ENCODE assay signal across 17 cellular contexts in genomic region chr2:40062381-40062780, GRCh38.
DNase-seq lines count a peak whose midpoint lies in the region; ATAC-seq and TF ChIP-seq lines count a peak whose summit lies in the region.
"Had no signal": no experiment of that assay in that cellular context is flagged by ENCODE, and none has a peak within 500 bp of the region (broad histone marks: within the 10 kb centered on the region; RNA-seq: fewer than 3 reads in every experiment).

No MANE protein-coding gene starts in this region.

- H3K4me2 ChIP-seq in IMR-90 (ENCODE audit: low read depth, low read length) (no peak overlapping the region), neuronal stem cell (ENCODE audit: insufficient read depth, low read length, poor library complexity, severe bottlenecking) (no peak overlapping the region)

- CTCF ChIA-PET in IMR-90 (lab: Yijun Ruan, JAX): interaction anchor here (0.7 to 1.0 kb wide), 2 partner anchors 12 to 15 kb away, joined by 3 read pairs; no protein-coding TSS in a partner anchor

- H3K9me1 ChIP-seq in IMR-90 (ENCODE audit: insufficient read depth, low read length): peaks cover 3% of the 10 kb centered on the region; the same call in 1 of the 2 replicates

- no peak overlapping the region for H2BK20ac ChIP-seq in IMR-90 (ENCODE audit: low read depth, low read length)

- dilution Hi-C loops in IMR-90 (cut with HindIII; ENCODE audit: low sequenced_read_pairs, unreplicated experiment): no loop called here

- WGBS in IMR-90 (ENCODE audit: extremely low coverage in 2 of 2, insufficient read length in 1 of 2), 2 experiments: 100% methylated on average over 1 of the region's 1 CpG; no CpG with 5 or more reads in 1 of the 2 experiments
- no CpG with 5 or more reads among the region's 1 CpG for WGBS in neuronal stem cell (ENCODE audit: extremely low coverage in 2 of 2, insufficient read length in 2 of 2, insufficient replicate concordance in 1 of 2), 2 donors

- H3K27ac ChIP-seq in IMR-90 (ENCODE audit: insufficient read depth, low read length): no peak overlapping the region
- no peak overlapping the region for H3K27ac ChIP-seq in neuronal stem cell (replicated peaks; ENCODE audit: low read length)
- H3K27ac ChIP-seq: 22Rv1, SJSA1 had no signal

- H2BK15ac ChIP-seq in IMR-90 (ENCODE audit: low read depth, low read length) (no peak overlapping the region), neuronal stem cell (ENCODE audit: low read length) (no peak overlapping the region)

- H3K27me3 ChIP-seq in IMR-90 (ENCODE audit: control insufficient read depth, insufficient read depth, low read length) (no peaks in the 10 kb centered on the region), neuronal stem cell (ENCODE audit: control insufficient read depth in 3 of 3, insufficient read depth in 3 of 3, low read depth in 1 of 3, low read length in 3 of 3) (no peaks in the 10 kb centered on the region)
- H3K27me3 ChIP-seq: BE2C, SJSA1 had no signal

- H2AK5ac ChIP-seq in IMR-90 (ENCODE audit: low read depth, low read length): no peak overlapping the region
- H2AK5ac ChIP-seq in neuronal stem cell (ENCODE audit: low read depth, low read length): no peak overlapping the region

- TF ChIP-seq CTCF in IMR-90 (conservative IDR thresholded peaks at IDR 0.05; ENCODE audit: low read depth, low read length): no peak

- H3K4me3 ChIP-seq in IMR-90 (ENCODE audit: insufficient read depth, low read depth, low read length): no peak overlapping the region
- H3K4me3 ChIP-seq in neuronal stem cell (ENCODE audit: low read length in 2 of 2): no peak overlapping the region
- H3K4me3 ChIP-seq: SJSA1 had no signal

- H2BK120ac ChIP-seq in IMR-90 (ENCODE audit: low read depth, low read length) (no peak overlapping the region; the same call in 1 of the 2 replicates), neuronal stem cell (ENCODE audit: low read depth, low read length) (no peak overlapping the region)

- H3K14ac ChIP-seq in IMR-90 (replicated peaks; ENCODE audit: low read depth, low read length) (no peak overlapping the region; the same call in 1 of the 2 replicates), neuronal stem cell (ENCODE audit: low read length) (no peak overlapping the region)

- in situ Hi-C loops in IMR-90 (cut with MboI; ENCODE audit: low sequenced_read_pairs): no loop called here

- no peak for TF ChIP-seq RAD21 in IMR-90 (IDR thresholded peaks at IDR 0.05; ENCODE audit: low read length)

- no peak for TF ChIP-seq POLR2A in IMR-90 (IDR thresholded peaks at IDR 0.05; ENCODE audit: low read depth, low read length)

- no peak overlapping the region for H4K91ac ChIP-seq in IMR-90 (ENCODE audit: insufficient read depth, low read depth, low read length)
- no peak overlapping the region for H4K91ac ChIP-seq in neuronal stem cell (ENCODE audit: low read depth, low read length, poor library complexity)

- H3K23ac ChIP-seq in IMR-90 (ENCODE audit: low read depth, low read length) (no peak overlapping the region), neuronal stem cell (ENCODE audit: low read depth, low read length, poor library complexity) (no peak overlapping the region)

- peak; percentile 6 for DNase-seq in DMS 273 (lab: John Stamatoyannopoulos, UW; ENCODE audit: unreplicated experiment)
- DNase-seq in DMS 273 treated with DMSO at 0.1 percent for 48 hours (lab: John Stamatoyannopoulos, UW): no peak
- no peak for DNase-seq in IMR-90
- peak; percentile 17 to 77 for DNase-seq in NCI-H524 (lab: John Stamatoyannopoulos, UW)
- DNase-seq in neuronal stem cell (ENCODE audit: low spot score): no peak
- no peak for DNase-seq in stimulated activated CD4-positive, alpha-beta T cell treated with anti-CD3 and anti-CD28 coated beads, Interleukin-15, amount 100 ng/mL, for 24 hours
- DNase-seq in AG08395 (ENCODE audit: low spot score): no peak
- DNase-seq: BE2C; CD4-positive, alpha-beta T cell; GF-D8; KG1; NCI-H1930; NCI-H526; SW 1271 had no signal

- H3K18ac ChIP-seq in IMR-90 (ENCODE audit: low read depth, low read length): no peak overlapping the region
- H3K18ac ChIP-seq in neuronal stem cell (ENCODE audit: low read length): no peak overlapping the region

- H3K9me3 ChIP-seq in IMR-90 (ENCODE audit: control insufficient read depth, insufficient read depth, low read length): peaks cover 6% of the 10 kb centered on the region
- peaks cover 0 to 11% of the 10 kb centered on the region in 2 donors for H3K9me3 ChIP-seq in neuronal stem cell (replicated peaks in 1 of 2; ENCODE audit: control insufficient read depth in 2 of 2, insufficient read depth in 1 of 2, low read depth in 1 of 2, low read length in 2 of 2)
- H3K9me3 ChIP-seq: BE2C had no signal

- H4K5ac ChIP-seq in IMR-90 (ENCODE audit: low read depth, low read length): peak overlapping the region; percentile 55; the same call in 1 of the 2 replicates

- H3K4ac ChIP-seq in IMR-90 (ENCODE audit: low read depth, low read length): no peak overlapping the region; the same call in 1 of the 2 replicates
- no peak overlapping the region for H3K4ac ChIP-seq in neuronal stem cell (ENCODE audit: low read length)

- no TSS peak for BruUV-seq in IMR-90 (replicated peaks; lab: Mats Ljungman, UMichigan)

- no peaks in the 10 kb centered on the region for H4K20me1 ChIP-seq in IMR-90 (ENCODE audit: insufficient read depth, low read length)

- H2BK5ac ChIP-seq in IMR-90 (ENCODE audit: low read depth, low read length, poor library complexity, severe bottlenecking) (no peak overlapping the region), neuronal stem cell (ENCODE audit: low read length) (no peak overlapping the region)

- POLR2A ChIA-PET in IMR-90 (lab: Charles Lee; ENCODE audit: unreplicated experiment): no interaction called here

- H3K9ac ChIP-seq in IMR-90 (ENCODE audit: low read depth, low read length) (no peak overlapping the region), neuronal stem cell (ENCODE audit: low read depth, low read length, poor library complexity) (no peak overlapping the region)

- H3K36me3 ChIP-seq in IMR-90 (ENCODE audit: control insufficient read depth, insufficient read depth, low read length): no peaks in the 10 kb centered on the region
- H3K36me3 ChIP-seq in neuronal stem cell (replicated peaks in 1 of 2; ENCODE audit: control insufficient read depth in 2 of 2, insufficient read depth in 2 of 2, low read length in 2 of 2): no peaks in the 10 kb centered on the region
- H3K36me3 ChIP-seq: BE2C, SJSA1 had no signal

- intact Hi-C loops in IMR-90 (cut with micrococcal nuclease): loop anchor here (10.0 kb wide), 1 partner anchor 288 kb away; the partner anchor contains the start of gene THUMPD2

- no peak overlapping the region for H3K56ac ChIP-seq in IMR-90 (ENCODE audit: extremely low read depth, insufficient read depth, low read length)

- no peak overlapping the region for H2BK12ac ChIP-seq in neuronal stem cell (ENCODE audit: low read length)

- H3K79me1 ChIP-seq in IMR-90 (ENCODE audit: low read depth in 1 of 2, low read length in 2 of 2) (no peaks in the 10 kb centered on the region), neuronal stem cell (ENCODE audit: low read depth, low read length) (no peaks in the 10 kb centered on the region)

- H2AFZ ChIP-seq in IMR-90 (replicated peaks; ENCODE audit: low read length, poor library complexity) (peak overlapping the region; percentile 36), neuronal stem cell (ENCODE audit: low read length) (peak overlapping the region; percentile 68)

- no peak overlapping the region for H2AK9ac ChIP-seq in IMR-90 (replicated peaks; ENCODE audit: low read depth, low read length, poor library complexity)

- ATAC-seq in IMR-90 (ENCODE audit: low read depth) (no peak), HG02938 (IDR thresholded peaks at IDR 0.05; ENCODE audit: unreplicated experiment) (no peak)

- H4K8ac ChIP-seq in IMR-90 (ENCODE audit: low read depth in 2 of 2, low read length in 2 of 2): no peak overlapping the region
- no peak overlapping the region for H4K8ac ChIP-seq in neuronal stem cell (ENCODE audit: low read depth, low read length)

- H3K4me1 ChIP-seq in IMR-90 (ENCODE audit: control insufficient read depth, insufficient read depth, low read length) (no peaks in the 10 kb centered on the region; the same call in 1 of the 2 replicates), neuronal stem cell (ENCODE audit: control insufficient read depth in 2 of 2, insufficient read depth in 1 of 2, low read depth in 1 of 2, low read length in 2 of 2) (peaks cover 4 to 5% of the 10 kb centered on the region in 2 donors)
- H3K4me1 ChIP-seq: BE2C, SJSA1 had no signal

TF ChIP-seq in IMR-90, 13 proteins besides CTCF, POLR2A, EP300 and RAD21 (continues in another document):
- TF ChIP-seq MAFK (IDR thresholded peaks at IDR 0.05; ENCODE audit: low read depth, low read length) (no peak), USF2 (IDR thresholded peaks at IDR 0.05; ENCODE audit: low read depth, low read length) (no peak), RCOR1 (IDR thresholded peaks at IDR 0.05; ENCODE audit: insufficient replicate concordance, low read length) (no peak), SMC3 (IDR thresholded peaks at IDR 0.05; ENCODE audit: low read depth, low read length) (no peak), MAZ (IDR thresholded peaks at IDR 0.05; ENCODE audit: borderline replicate concordance, low read depth, low read length) (no peak), CHD1 (IDR thresholded peaks at IDR 0.05; ENCODE audit: low read depth, low read length) (no peak), BHLHE40 (IDR thresholded peaks at IDR 0.05; ENCODE audit: low read depth, low read length) (no peak), RFX5 (IDR thresholded peaks at IDR 0.05; ENCODE audit: low read depth, low read length) (no peak), MXI1 (IDR thresholded peaks at IDR 0.05; ENCODE audit: borderline replicate concordance, low read depth, low read length) (no peak), ELK1 (IDR thresholded peaks at IDR 0.05; ENCODE audit: borderline replicate concordance, low read depth, low read length) (no peak), CEBPB (IDR thresholded peaks at IDR 0.05; ENCODE audit: low read depth, low read length) (no peak), FOS (IDR thresholded peaks at IDR 0.05; ENCODE audit: low read depth, low read length) (no peak)

Comparison
In these comparisons a context has a peak if more than half of its experiments do, and no peak if none do; other contexts are left out.
1. DNase-seq: peak in DMS 273 (single experiment) and NCI-H524 (2 of 2); none in DMS 273 treated with DMSO at 0.1 percent for 48 hours (single experiment), IMR-90 (single experiment), neuronal stem cell (single experiment), stimulated activated CD4-positive, alpha-beta T cell treated with anti-CD3 and anti-CD28 coated beads, Interleukin-15, amount 100 ng/mL, for 24 hours (single experiment) and AG08395 (single experiment).